Comparison of ENCODE assay signal across 19 cellular contexts in the genomic region with DNA sequence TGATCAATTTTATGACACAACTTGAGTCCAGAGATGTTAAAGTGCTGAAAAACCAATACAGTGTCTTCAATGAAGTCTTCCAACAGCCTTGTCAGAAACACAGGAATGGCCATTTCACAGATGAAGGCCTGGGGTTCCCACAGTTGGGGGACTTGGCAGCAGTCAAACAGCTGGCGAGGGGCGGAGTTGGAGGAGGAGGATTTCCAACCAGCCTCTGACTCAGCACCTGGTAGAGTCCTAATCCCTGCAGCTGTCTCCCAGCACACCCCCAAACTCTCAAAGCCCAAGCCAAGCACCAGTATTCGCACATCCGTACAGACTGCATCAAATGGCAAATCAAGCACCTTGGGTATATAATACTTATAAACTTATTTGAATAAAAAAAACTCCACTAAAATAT.
"Had no signal": no experiment of that assay in that cellular context is flagged by ENCODE, and none has a peak within 500 bp of the region (broad histone marks: within the 10 kb centered on the region; RNA-seq: fewer than 3 reads in every experiment).

No MANE protein-coding gene starts in this region.

- DNase-seq: activated B cell treated with CpG ODN at 0.5 μM for 24 hours; activated CD4-positive, alpha-beta T cell treated with anti-CD3 and anti-CD28 coated beads, Interleukin-2, amount 10 ng/mL, durations not matched to agents 24 days and 14 days; activated CD8-positive, alpha-beta memory T cell treated with anti-CD3 and anti-CD28 coated beads, Interleukin-2, amount 50 U/mL, for 4 hours; activated CD8-positive, alpha-beta T cell treated with anti-CD3 and anti-CD28 coated beads, Interleukin-2, amount 10 ng/mL, durations not matched to agents 7 days and 5 days; activated gamma-delta T cell treated with Interleukin-2 at 50 U/mL for 16 hours; activated T-cell treated with anti-CD3 and anti-CD28 coated beads, Interleukin-2, amount 50 U/mL, for 48 hours; amniotic stem cell; glutamatergic neuron; hypothalamus; left ventricle myocardium inferior; mesendoderm; stimulated activated CD4-positive, alpha-beta T cell treated with anti-CD3 and anti-CD28 coated beads, Interleukin-12 subunit alpha, Interleukin-12 subunit beta, amount 100 ng/mL, for 4 hours; stimulated activated CD4-positive, alpha-beta T cell treated with anti-CD3 and anti-CD28 coated beads, Interleukin-2, amount 100 ng/mL, for 24 hours; stomach; T-helper 2 cell had no signal

- H3K27ac ChIP-seq: esophagus muscularis mucosa, left ventricle myocardium inferior, ovary, stomach, thoracic aorta had no signal

- H3K4me3 ChIP-seq: esophagus muscularis mucosa, left ventricle myocardium inferior, ovary, stomach, thoracic aorta had no signal

- H3K27me3 ChIP-seq: esophagus muscularis mucosa, ovary, stomach had no signal

- H3K36me3 ChIP-seq: ovary had no signal

- ATAC-seq: activated CD8-positive, alpha-beta T cell treated with anti-CD3 and anti-CD28 coated beads, Interleukin-2, amount 10 ng/mL, durations not matched to agents 7 days and 5 days; sciatic nerve had no signal

- H3K9me3 ChIP-seq: ovary, stomach, thoracic aorta had no signal
